15 cellular contexts compared by ENCODE assay signal in genomic region chr13:101755228-101755887, GRCh38.
DNase-seq lines count a peak whose midpoint lies in the region; ATAC-seq and TF ChIP-seq lines count a peak whose summit lies in the region.
"Had no signal": no experiment of that assay in that cellular context is flagged by ENCODE, and none has a peak within 500 bp of the region (broad histone marks: within the 10 kb centered on the region; RNA-seq: fewer than 3 reads in every experiment).

No MANE protein-coding gene starts in this region.

- no peak overlapping the region for H3K18ac ChIP-seq in trophoblast cell (ENCODE audit: low read length)

- H3K36me3 ChIP-seq in breast epithelium = no peaks in the 10 kb centered on the region
- no peaks in the 10 kb centered on the region for H3K36me3 ChIP-seq in trophoblast cell (ENCODE audit: control insufficient read depth in 1 of 2, insufficient read depth in 2 of 2, low read length in 2 of 2)
- H3K36me3 ChIP-seq: HAP-1 had no signal

- H3K4me2 ChIP-seq in trophoblast cell (ENCODE audit: low read length) = no peak overlapping the region

- H3K79me2 ChIP-seq in trophoblast cell (ENCODE audit: control insufficient read depth, insufficient read depth, low read length, poor library complexity) = no peaks in the 10 kb centered on the region

- H3K27ac ChIP-seq in breast epithelium (no peak overlapping the region), trophoblast cell (ENCODE audit: low read depth, low read length) (no peak overlapping the region)

- H2BK120ac ChIP-seq in trophoblast cell (ENCODE audit: insufficient read depth, low read length, poor library complexity) = no peak overlapping the region

- POLR2A ChIA-PET in MCF 10A (lab: Yijun Ruan, JAX) = interaction anchor here (0.6 to 1.4 kb wide), 4 partner anchors 49 to 610 kb away, joined by 3 to 4 read pairs (median 3); no protein-coding TSS in a partner anchor

- H3K4me1 Mint-ChIP-seq in MCF 10A (ENCODE audit: insufficient read depth, unreplicated experiment) (peaks cover 12% of the 10 kb centered on the region), endothelial cell (ENCODE audit: unreplicated experiment) (no peaks in the 10 kb centered on the region)
- H3K4me1 Mint-ChIP-seq: B cell had no signal

- no peak overlapping the region for H3K4ac ChIP-seq in trophoblast cell (ENCODE audit: low read depth, low read length)

- H3K79me1 ChIP-seq in trophoblast cell (ENCODE audit: low read length) = no peaks in the 10 kb centered on the region

- H3K27me3 Mint-ChIP-seq in MCF 10A (ENCODE audit: insufficient read depth, unreplicated experiment) = no peaks in the 10 kb centered on the region
- no peaks in the 10 kb centered on the region for H3K27me3 Mint-ChIP-seq in endothelial cell (ENCODE audit: unreplicated experiment)

- BruUV-seq in MCF 10A (replicated peaks; lab: Mats Ljungman, UMichigan) = no TSS peak

- intact Hi-C loops in MCF 10A (cut with micrococcal nuclease) (loop anchor here (10.0 kb wide), 1 partner anchor 111 kb away; no protein-coding TSS in a partner anchor), breast epithelium (cut with DNase I; ENCODE audit: low total_unique reads) (loop anchor here (5.0 kb wide), 1 partner anchor 722 kb away; no protein-coding TSS in a partner anchor), Right ventricle myocardium inferior (cut with DNase I) (loop anchor here (10.0 kb wide), 1 partner anchor 611 kb away; no protein-coding TSS in a partner anchor)

- no peak overlapping the region for H2AFZ ChIP-seq in trophoblast cell (ENCODE audit: insufficient read depth, low read length, poor library complexity)

- CTCF ChIA-PET in MCF 10A (lab: Yijun Ruan, JAX) = interaction anchor here (0.5 to 6.1 kb wide), 6 partner anchors 32 to 611 kb away, joined by 3 to 56 read pairs (median 3); no protein-coding TSS in a partner anchor

- H2AK5ac ChIP-seq in trophoblast cell (ENCODE audit: low read length) = no peak overlapping the region

- no peak overlapping the region for H3K23ac ChIP-seq in trophoblast cell (ENCODE audit: low read length)

- H3K9me3 ChIP-seq in breast epithelium (no peaks in the 10 kb centered on the region), trophoblast cell (ENCODE audit: insufficient read depth, low read depth, low read length) (no peaks in the 10 kb centered on the region)
- H3K9me3 ChIP-seq: HAP-1 had no signal

- H3K9me3 Mint-ChIP-seq in MCF 10A (ENCODE audit: unreplicated experiment) (no peaks in the 10 kb centered on the region), endothelial cell (ENCODE audit: unreplicated experiment) (no peaks in the 10 kb centered on the region)

- no peak for TF ChIP-seq POLR2A in breast epithelium (IDR thresholded peaks at IDR 0.05)

- H4K8ac ChIP-seq in trophoblast cell (ENCODE audit: low read depth, low read length) = no peak overlapping the region

- no peak overlapping the region for H3K4me3 ChIP-seq in breast epithelium
- no peak overlapping the region for H3K4me3 ChIP-seq in trophoblast cell (ENCODE audit: low read depth, low read length)
- H3K4me3 ChIP-seq: HAP-1 had no signal

- H3K4me1 ChIP-seq in breast epithelium (no peaks in the 10 kb centered on the region), trophoblast cell (ENCODE audit: control insufficient read depth in 1 of 2, insufficient read depth in 2 of 2, low read length in 2 of 2) (no peaks in the 10 kb centered on the region)
- H3K4me1 ChIP-seq: HAP-1 had no signal

- ATAC-seq in Right ventricle myocardium inferior = no peak

- no peak overlapping the region for H4K12ac ChIP-seq in trophoblast cell (ENCODE audit: low read depth, low read length)

- no peak overlapping the region for H2BK12ac ChIP-seq in trophoblast cell (ENCODE audit: low read length)

- no peak overlapping the region for H2BK5ac ChIP-seq in trophoblast cell (ENCODE audit: low read depth, low read length, poor library complexity)

- TF ChIP-seq CTCF in MCF 10A (IDR thresholded peaks at IDR 0.05; ENCODE audit: unreplicated experiment) = no peak
- TF ChIP-seq CTCF in breast epithelium (IDR thresholded peaks at IDR 0.05) = no peak
- no peak for TF ChIP-seq CTCF in endothelial cell (IDR thresholded peaks at IDR 0.05; ENCODE audit: unreplicated experiment)

- no peak overlapping the region for H4K91ac ChIP-seq in trophoblast cell (ENCODE audit: low read depth, low read length)

- H3K36me3 Mint-ChIP-seq in MCF 10A (ENCODE audit: insufficient read depth, unreplicated experiment) (no peaks in the 10 kb centered on the region), endothelial cell (ENCODE audit: low read depth, unreplicated experiment) (no peaks in the 10 kb centered on the region)

- no peak for DNase-seq in MCF 10A (ENCODE audit: unreplicated experiment)
- DNase-seq in breast epithelium (ENCODE audit: low spot score in 2 of 2) = no peak
- DNase-seq in astrocyte of the hippocampus (ENCODE audit: low read depth, low spot score) = peak; percentile 8
- peak; percentile 18 for DNase-seq in iris pigment epithelial cell (ENCODE audit: low read depth)
- peak; percentile 4 to 61 for DNase-seq in trophoblast cell
- no peak for DNase-seq in Right ventricle myocardium inferior (ENCODE audit: missing footprints)
- no peak for DNase-seq in endothelial cell (ENCODE audit: low spot score)
- DNase-seq in hypothalamus (lab: John Stamatoyannopoulos, UW) = no peak
- DNase-seq: DMS 273 treated with DMSO at 0.1 percent for 48 hours, NCI-H1092 treated with DMSO at 0.1 percent for 48 hours, NCI-H1694, NCI-H2081 treated with DMSO at 0.1 percent for 48 hours, SHP77 treated with DMSO at 0.1 percent for 48 hours had no signal

- H3K27ac Mint-ChIP-seq in MCF 10A (ENCODE audit: low read depth, unreplicated experiment) (peak overlapping the region; percentile 57), endothelial cell (ENCODE audit: unreplicated experiment) (no peak overlapping the region)
- H3K27ac Mint-ChIP-seq: B cell had no signal

- no peak overlapping the region for H3K14ac ChIP-seq in trophoblast cell (ENCODE audit: low read length)

- WGBS in trophoblast cell (ENCODE audit: extremely low coverage, insufficient coverage, insufficient read length) = no CpG with 5 or more reads among the region's 6 CpGs

- H3K27me3 ChIP-seq in breast epithelium (no peaks in the 10 kb centered on the region), trophoblast cell (ENCODE audit: insufficient read depth, low read length) (no peaks in the 10 kb centered on the region)

- H3K4me3 Mint-ChIP-seq in MCF 10A (ENCODE audit: unreplicated experiment) (no peak overlapping the region), endothelial cell (ENCODE audit: unreplicated experiment) (no peak overlapping the region)
- H3K4me3 Mint-ChIP-seq: B cell had no signal

- no peak overlapping the region for H3K9ac ChIP-seq in trophoblast cell (ENCODE audit: low read length)

Comparison
In these comparisons a context has a peak if more than half of its experiments do, and no peak if none do; other contexts are left out.
1. DNase-seq: peak in astrocyte of the hippocampus (single experiment), iris pigment epithelial cell (single experiment) and trophoblast cell (2 of 2); none in MCF 10A (single experiment), breast epithelium (0 of 2), Right ventricle myocardium inferior (single experiment), endothelial cell (single experiment) and hypothalamus (0 of 51).